1 cellular context compared by ENCODE assay signal in the genomic region with DNA sequence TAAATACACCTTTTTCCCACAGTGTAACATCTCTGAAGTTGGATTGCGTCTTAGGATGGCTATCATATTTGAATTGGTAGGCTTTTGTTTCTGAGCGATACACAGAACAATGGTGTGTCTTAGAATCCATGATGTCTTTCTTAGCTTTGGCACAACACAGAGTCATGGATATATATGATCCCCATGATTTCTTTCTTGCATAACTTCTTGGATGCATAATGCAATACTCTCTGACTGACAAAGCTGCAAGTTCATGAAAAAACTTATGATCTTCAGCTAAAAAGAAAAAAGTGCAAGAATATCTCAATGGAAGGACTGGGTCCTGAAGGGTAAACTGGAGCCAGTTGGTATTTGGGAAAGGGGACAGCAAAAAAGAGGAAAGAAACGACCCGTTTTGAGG.
TF ChIP-seq lines count a peak whose summit lies in the region.

No MANE protein-coding gene starts in this region.

TF ChIP-seq in endothelial cell of umbilical vein, 7 proteins besides CTCF, POLR2A, EP300 and RAD21:
- TF ChIP-seq GATA2 (IDR thresholded peaks at IDR 0.05; ENCODE audit: insufficient read depth, insufficient read length, low read depth, low read length) (no peak), JUN (IDR thresholded peaks at IDR 0.05; ENCODE audit: borderline replicate concordance, insufficient read depth, insufficient read length, low read depth) (no peak), POLR2AphosphoS5 (IDR thresholded peaks at IDR 0.05; ENCODE audit: insufficient read depth, low read depth, low read length) (no peak), MYC (IDR thresholded peaks at IDR 0.05; ENCODE audit: low read depth, low read length) (no peak), EZH2 (IDR thresholded peaks at IDR 0.05; ENCODE audit: borderline replicate concordance, low read depth, low read length, severe bottlenecking) (no peak), FOS (IDR thresholded peaks at IDR 0.05; ENCODE audit: borderline replicate concordance, insufficient read depth, low read length) (no peak)
- TF ChIP-seq, protein P1, sequence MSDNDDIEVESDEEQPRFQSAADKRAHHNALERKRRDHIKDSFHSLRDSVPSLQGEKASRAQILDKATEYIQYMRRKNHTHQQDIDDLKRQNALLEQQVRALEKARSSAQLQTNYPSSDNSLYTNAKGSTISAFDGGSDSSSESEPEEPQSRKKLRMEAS (IDR thresholded peaks at IDR 0.05; ENCODE audit: insufficient read depth, insufficient read length), result no peak
